In genomic region chr5:72487151-72487550, GRCh38 we compare ENCODE assay signal across 15 cellular contexts. TPM values are rescaled to one million over a fixed set of nuclear protein-coding genes. Genes with fewer than 3 reads are reported as not detected.
"Had no signal": no experiment of that assay in that cellular context is flagged by ENCODE, and none has a peak within 500 bp of the region (broad histone marks: within the 10 kb centered on the region; RNA-seq: fewer than 3 reads in every experiment).

No MANE protein-coding gene starts in this region.

- H3K27ac ChIP-seq: foreskin keratinocyte, ovary, vagina had no signal

- H3K27me3 ChIP-seq: esophagus muscularis mucosa, foreskin keratinocyte, ovary, tibial nerve, vagina had no signal

- H3K9me3 ChIP-seq: esophagus muscularis mucosa, ovary, tibial nerve, vagina had no signal

- DNase-seq: activated CD4-positive, alpha-beta memory T cell treated with anti-CD3 and anti-CD28 coated beads for 36 hours; activated CD4-positive, alpha-beta T cell treated with anti-CD3 and anti-CD28 coated beads for 1 hour; activated effector memory CD4-positive, alpha-beta T cell treated with anti-CD3 and anti-CD28 coated beads, Interleukin-2, amount 50 U/mL, for 16 hours; activated T-cell treated with anti-CD3 and anti-CD28 coated beads, Interleukin-2, amount 50 U/mL, for 4 hours; amygdala; foreskin keratinocyte; islet precursor cell; left ventricle myocardium superior; ovary; small intestine had no signal

- H3K4me3 ChIP-seq: esophagus muscularis mucosa, ovary, tibial nerve, vagina had no signal

- H3K36me3 ChIP-seq: ovary, tibial nerve, vagina had no signal

- H3K4me1 ChIP-seq: tibial nerve had no signal

RNA-seq across cellular contexts. Expression of gene ZNF366, which starts 20.1 kb away (rescaled TPM):
- total RNA-seq: activated CD4-positive, alpha-beta memory T cell treated with anti-CD3 and anti-CD28 coated beads for 36 hours; activated naive CD4-positive, alpha-beta T cell treated with anti-CD3 and anti-CD28 coated beads, Interleukin-2, amount 50 U/mL, for 72 hours; activated T-cell treated with anti-CD3 and anti-CD28 coated beads, Interleukin-2, amount 50 U/mL, for 4 hours; foreskin keratinocyte had no signal
- polyA plus RNA-seq: foreskin keratinocyte, neural cell had no signal
